Comparison of ENCODE assay signal across 1 cellular context in genomic region chr1:6267686-6268281, GRCh38.
TF ChIP-seq lines count a peak whose summit lies in the region.

No MANE protein-coding gene starts in this region.

TF ChIP-seq in IMR-90, 13 proteins besides CTCF, POLR2A, EP300 and RAD21 (continued from another document):
- TF ChIP-seq ELK1 (IDR thresholded peaks at IDR 0.05; ENCODE audit: borderline replicate concordance, low read depth, low read length) (no peak), USF2 (IDR thresholded peaks at IDR 0.05; ENCODE audit: low read depth, low read length) (no peak), BHLHE40 (IDR thresholded peaks at IDR 0.05; ENCODE audit: low read depth, low read length) (no peak), CEBPB (IDR thresholded peaks at IDR 0.05; ENCODE audit: low read depth, low read length) (no peak), SMC3 (IDR thresholded peaks at IDR 0.05; ENCODE audit: low read depth, low read length) (no peak)
TF ChIP-seq in IMR-90: peak in this region for 0.
